In genomic region chr4:123922-124274, GRCh38 we compare ENCODE assay signal across 2 cellular contexts.
A peak's percentile ranks its signal among the peaks of the same experiment; 100 is the strongest.
TF ChIP-seq lines count a peak whose summit lies in the region.

No MANE protein-coding gene starts in this region.

TF ChIP-seq in WTC11, 78 proteins besides CTCF, POLR2A, EP300 and RAD21:
- peak; percentile 68; the same call in 1 of the 2 replicates for TF ChIP-seq GTF2I (CRISPR knock-in tag; conservative IDR thresholded peaks at IDR 0.05)

TF ChIP-seq in GM12878, 131 proteins besides CTCF, POLR2A, EP300 and RAD21:
- 0 out of 2 replicates have a peak, but pooled peaks have one; percentile 15 for TF ChIP-seq NR2F1 (conservative IDR thresholded peaks at IDR 0.05)
- peak; percentile 53; the same call in 1 of the 2 replicates for TF ChIP-seq ZNF217 (IDR thresholded peaks at IDR 0.05)
- TF ChIP-seq SMARCA5 (IDR thresholded peaks at IDR 0.05) = 0 out of 2 replicates have a peak, but pooled peaks have one; percentile 31
- TF ChIP-seq STAT1 (conservative IDR thresholded peaks at IDR 0.05) = 0 out of 2 replicates have a peak, but pooled peaks have one; percentile 23
